ENCODE assay signal across 8 cellular contexts in the genomic region with DNA sequence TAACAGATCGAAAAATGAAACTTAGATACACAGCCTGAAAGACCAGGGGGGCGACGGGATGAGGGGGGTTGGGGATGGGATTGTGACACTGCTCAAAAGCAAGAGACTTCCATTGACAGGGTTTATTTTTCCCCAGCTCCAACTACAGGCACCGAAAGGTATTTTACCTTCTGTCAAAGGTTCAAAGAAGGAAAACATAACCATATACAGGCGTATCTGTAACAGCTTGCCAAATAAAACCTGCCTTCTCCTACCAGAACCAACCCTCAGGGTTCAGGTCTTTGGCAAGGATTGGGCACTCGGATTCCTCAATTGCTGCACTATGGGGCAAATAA. TPM values are rescaled to one million over a fixed set of nuclear protein-coding genes. Genes with fewer than 3 reads are reported as not detected.
A peak's percentile ranks its signal among the peaks of the same experiment; 100 is the strongest.
DNase-seq lines count a peak whose midpoint lies in the region; ATAC-seq, FAIRE-seq and TF ChIP-seq lines count a peak whose summit lies in the region.

No MANE protein-coding gene starts in this region.

- TF ChIP-seq CTCF in WTC11 (IDR thresholded peaks at IDR 0.05) = no peak
- no peak for TF ChIP-seq CTCF in kidney (IDR thresholded peaks at IDR 0.05; ENCODE audit: borderline replicate concordance, extremely low read depth, insufficient read depth)

- peaks cover 5% of the 10 kb centered on the region for H3K36me3 Mint-ChIP-seq in T-helper 2 cell treated with Interferon-gamma antibody and Interleukin-4, amounts not matched to agents 5 μg/mL and 100 μg/mL, for 36 hours (ENCODE audit: low read depth)
- no peaks in the 10 kb centered on the region for H3K36me3 Mint-ChIP-seq in WTC11

- peak overlapping the region in 1 of 2 donors; percentile 47 for H3K9ac ChIP-seq in kidney (ENCODE audit: low read length in 2 of 2)

- H3K27ac ChIP-seq in kidney (ENCODE audit: low read depth in 2 of 2, low read length in 2 of 2) (peak overlapping the region; percentile 32 to 55), substantia nigra (ENCODE audit: low read depth, low read length, poor library complexity, severe bottlenecking) (peak overlapping the region; percentile 68)

- H3K4me3 ChIP-seq in kidney (ENCODE audit: low read length in 2 of 2) = peak overlapping the region; percentile 66 to 91

- H3K27me3 Mint-ChIP-seq in T-helper 2 cell treated with Interferon-gamma antibody and Interleukin-4, amounts not matched to agents 5 μg/mL and 100 μg/mL, for 36 hours (ENCODE audit: low read depth) = peaks cover 68% of the 10 kb centered on the region
- peaks cover 43% of the 10 kb centered on the region for H3K27me3 Mint-ChIP-seq in WTC11 (ENCODE audit: low read depth)

- POLR2A ChIA-PET in WTC11 (lab: Charles Lee) = interaction anchor here (1.1 kb wide), 1 partner anchor 397 kb away, joined by 4 read pairs; no protein-coding TSS in a partner anchor

- no peak for DNase-seq in T-helper 2 cell treated with Interferon-gamma antibody and Interleukin-4, amounts not matched to agents 5 μg/mL and 100 μg/mL, for 36 hours (ENCODE audit: low spot score)
- DNase-seq in T-helper 2 cell (no peak), WTC11 (ENCODE audit: low spot score) (no peak), kidney (no peak), substantia nigra (lab: John Stamatoyannopoulos, UW) (no peak)
- no peak for DNase-seq in stimulated activated naive CD4-positive, alpha-beta T cell (lab: John Stamatoyannopoulos, UW)

- H3K36me3 ChIP-seq in kidney (ENCODE audit: control insufficient read depth in 1 of 2, insufficient read depth in 2 of 2, low read length in 2 of 2) = no peaks in the 10 kb centered on the region

- no peak for ATAC-seq in WTC11
- ATAC-seq in HG03432 (IDR thresholded peaks at IDR 0.05; ENCODE audit: unreplicated experiment) = no peak
- no peak for ATAC-seq in HG02870 (IDR thresholded peaks at IDR 0.05; ENCODE audit: unreplicated experiment)

- H3K4me3 Mint-ChIP-seq in T-helper 2 cell treated with Interferon-gamma antibody and Interleukin-4, amounts not matched to agents 5 μg/mL and 100 μg/mL, for 36 hours = peak overlapping the region; percentile 74
- H3K4me3 Mint-ChIP-seq in WTC11 = peak overlapping the region; percentile 100

- H3K27ac Mint-ChIP-seq in T-helper 2 cell treated with Interferon-gamma antibody and Interleukin-4, amounts not matched to agents 5 μg/mL and 100 μg/mL, for 36 hours = no peak overlapping the region
- no peak overlapping the region for H3K27ac Mint-ChIP-seq in WTC11

- H3K9me3 Mint-ChIP-seq in T-helper 2 cell treated with Interferon-gamma antibody and Interleukin-4, amounts not matched to agents 5 μg/mL and 100 μg/mL, for 36 hours = no peaks in the 10 kb centered on the region
- H3K9me3 Mint-ChIP-seq in WTC11 = no peaks in the 10 kb centered on the region

- FAIRE-seq in kidney (lab: Jason Lieb, UNC) = no peak

- CTCF ChIA-PET in WTC11 (lab: Charles Lee) = interaction anchor here (0.6 to 1.5 kb wide), 7 partner anchors 15 to 381 kb away, joined by 3 to 7 read pairs (median 3); no protein-coding TSS in a partner anchor

- H3K4me1 Mint-ChIP-seq in T-helper 2 cell treated with Interferon-gamma antibody and Interleukin-4, amounts not matched to agents 5 μg/mL and 100 μg/mL, for 36 hours (ENCODE audit: low read depth) = peaks cover 22% of the 10 kb centered on the region
- peaks cover 23% of the 10 kb centered on the region for H3K4me1 Mint-ChIP-seq in WTC11

- intact Hi-C loops in kidney (cut with DNase I) = no loop called here

- H3K4me1 ChIP-seq in kidney (ENCODE audit: control insufficient read depth in 1 of 2, insufficient read depth in 1 of 2, low read depth in 1 of 2, low read length in 2 of 2) = peaks cover 0 to 2% of the 10 kb centered on the region in 2 donors

- no peaks in the 10 kb centered on the region for H3K9me3 ChIP-seq in kidney (ENCODE audit: control insufficient read depth in 1 of 2, low read length in 2 of 2)

TF ChIP-seq in WTC11, 78 proteins besides CTCF, POLR2A, EP300 and RAD21:
- no peak for TF ChIP-seq GTF2I (CRISPR knock-in tag; conservative IDR thresholded peaks at IDR 0.05)
- no peak for TF ChIP-seq TEAD1 (CRISPR knock-in tag; IDR thresholded peaks at IDR 0.05)
- TF ChIP-seq JAZF1 (CRISPR knock-in tag; IDR thresholded peaks at IDR 0.05) = no peak
- no peak for TF ChIP-seq ELF4 (CRISPR knock-in tag; IDR thresholded peaks at IDR 0.05; ENCODE audit: low read depth)
- TF ChIP-seq, protein P1, sequence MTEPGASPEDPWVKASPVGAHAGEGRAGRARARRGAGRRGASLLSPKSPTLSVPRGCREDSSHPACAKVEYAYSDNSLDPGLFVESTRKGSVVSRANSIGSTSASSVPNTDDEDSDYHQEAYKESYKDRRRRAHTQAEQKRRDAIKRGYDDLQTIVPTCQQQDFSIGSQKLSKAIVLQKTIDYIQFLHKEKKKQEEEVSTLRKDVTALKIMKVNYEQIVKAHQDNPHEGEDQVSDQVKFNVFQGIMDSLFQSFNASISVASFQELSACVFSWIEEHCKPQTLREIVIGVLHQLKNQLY (CRISPR knock-in tag; IDR thresholded peaks at IDR 0.05) = no peak
- no peak for TF ChIP-seq TCF7 (CRISPR knock-in tag; IDR thresholded peaks at IDR 0.05; ENCODE audit: low read depth)

RNA-seq across cellular contexts. Expression of a gene that starts 1.3 kb away (rescaled TPM):
- total RNA-seq in WTC11 (2021) (7.4 to 9.6 TPM (median 7.9 TPM) in 3 replicates), kidney (27.0 TPM)
- polyA plus RNA-seq in kidney (ENCODE audit: insufficient read depth, low read depth, low replicate concordance) = 2.6 TPM
